Comparison of ENCODE assay signal across 1 cellular context in the genomic region with DNA sequence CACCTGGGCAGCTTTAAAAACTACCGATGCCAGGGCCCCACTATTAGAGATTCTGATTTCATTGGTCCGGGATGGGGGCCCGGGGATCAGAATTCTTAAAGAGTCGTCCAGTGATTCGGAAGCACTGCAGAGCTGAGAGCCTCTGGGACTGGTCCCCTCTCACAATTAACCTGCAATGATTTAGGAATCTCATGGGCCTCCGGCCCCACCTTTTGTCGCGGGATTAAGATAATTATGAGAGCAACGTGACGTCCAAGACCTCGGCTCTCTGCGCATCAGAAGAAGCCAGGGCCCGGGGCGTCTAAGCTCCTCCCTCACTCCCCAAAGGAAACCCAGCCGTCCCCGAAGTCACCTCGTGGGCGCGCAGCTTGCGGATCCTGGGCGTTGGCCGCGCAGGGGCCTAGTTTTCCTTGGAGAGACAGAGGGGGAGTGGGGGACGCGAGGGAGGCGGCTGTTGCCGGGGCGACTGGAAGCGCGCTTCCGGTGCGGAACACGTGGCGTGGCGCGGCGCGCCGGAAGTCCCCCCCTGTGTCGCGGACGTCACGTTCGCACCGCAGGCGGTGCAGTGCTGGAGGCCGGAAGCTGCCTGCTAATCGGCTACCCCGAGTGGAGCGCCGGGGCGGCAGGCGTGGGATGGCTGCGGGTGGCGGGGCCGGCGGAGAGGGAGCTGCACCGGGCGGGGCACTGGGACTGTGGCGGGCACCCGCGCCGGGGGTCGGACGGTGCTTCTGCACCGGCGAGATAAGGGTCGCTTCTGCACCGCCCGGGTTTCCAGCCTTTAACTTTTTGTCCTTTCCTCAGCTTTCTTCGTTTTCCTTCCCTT.
TF ChIP-seq lines count a peak whose summit lies in the region.

TSS of gene GEMIN8 (minus strand) at position 468 of the 823 bp plus-strand sequence. CDS start 8,414 bp downstream, outside the sequence.

TF ChIP-seq in IMR-90, 13 proteins besides CTCF, POLR2A, EP300 and RAD21:
- TF ChIP-seq CHD1 (IDR thresholded peaks at IDR 0.05; ENCODE audit: low read depth, low read length) (0 out of 2 replicates have a peak, but pooled peaks have one; percentile 18), FOS (IDR thresholded peaks at IDR 0.05; ENCODE audit: low read depth, low read length) (0 out of 2 replicates have a peak, but pooled peaks have one; percentile 7), NFE2L2 (IDR thresholded peaks at IDR 0.05; ENCODE audit: low read depth, low read length) (no peak), RCOR1 (IDR thresholded peaks at IDR 0.05; ENCODE audit: insufficient replicate concordance, low read length) (no peak), MAFK (IDR thresholded peaks at IDR 0.05; ENCODE audit: low read depth, low read length) (no peak), MAZ (IDR thresholded peaks at IDR 0.05; ENCODE audit: borderline replicate concordance, low read depth, low read length) (peak; percentile 94), BHLHE40 (IDR thresholded peaks at IDR 0.05; ENCODE audit: low read depth, low read length) (peak; percentile 78), CEBPB (IDR thresholded peaks at IDR 0.05; ENCODE audit: low read depth, low read length) (no peak), RFX5 (IDR thresholded peaks at IDR 0.05; ENCODE audit: low read depth, low read length) (no peak), MXI1 (IDR thresholded peaks at IDR 0.05; ENCODE audit: borderline replicate concordance, low read depth, low read length) (peak; percentile 94), USF2 (IDR thresholded peaks at IDR 0.05; ENCODE audit: low read depth, low read length) (peak; percentile 88), SMC3 (IDR thresholded peaks at IDR 0.05; ENCODE audit: low read depth, low read length) (no peak)
- TF ChIP-seq, protein P1, sequence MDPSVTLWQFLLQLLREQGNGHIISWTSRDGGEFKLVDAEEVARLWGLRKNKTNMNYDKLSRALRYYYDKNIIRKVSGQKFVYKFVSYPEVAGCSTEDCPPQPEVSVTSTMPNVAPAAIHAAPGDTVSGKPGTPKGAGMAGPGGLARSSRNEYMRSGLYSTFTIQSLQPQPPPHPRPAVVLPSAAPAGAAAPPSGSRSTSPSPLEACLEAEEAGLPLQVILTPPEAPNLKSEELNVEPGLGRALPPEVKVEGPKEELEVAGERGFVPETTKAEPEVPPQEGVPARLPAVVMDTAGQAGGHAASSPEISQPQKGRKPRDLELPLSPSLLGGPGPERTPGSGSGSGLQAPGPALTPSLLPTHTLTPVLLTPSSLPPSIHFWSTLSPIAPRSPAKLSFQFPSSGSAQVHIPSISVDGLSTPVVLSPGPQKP (IDR thresholded peaks at IDR 0.05; ENCODE audit: borderline replicate concordance, low read depth, low read length): peak; percentile 60; the same call in 1 of the 2 replicates
